In genomic region chr5:177510567-177511053, GRCh38 we compare ENCODE assay signal across 1 cellular context.
TF ChIP-seq lines count a peak whose summit lies in the region.

No MANE protein-coding gene starts in this region.

TF ChIP-seq in IMR-90, 13 proteins besides CTCF, POLR2A, EP300 and RAD21 (continued from another document):
- no peak for TF ChIP-seq ELK1 (IDR thresholded peaks at IDR 0.05; ENCODE audit: borderline replicate concordance, low read depth, low read length)
- no peak for TF ChIP-seq MAFK (IDR thresholded peaks at IDR 0.05; ENCODE audit: low read depth, low read length)
- no peak for TF ChIP-seq BHLHE40 (IDR thresholded peaks at IDR 0.05; ENCODE audit: low read depth, low read length)
